In genomic region chr17:57243171-57243622, GRCh38 we compare ENCODE assay signal across 8 cellular contexts. TPM values are rescaled to one million over a fixed set of nuclear protein-coding genes. Genes with fewer than 3 reads are reported as not detected.
DNase-seq lines count a peak whose midpoint lies in the region; TF ChIP-seq lines count a peak whose summit lies in the region.

No MANE protein-coding gene starts in this region.

- H3K27ac Mint-ChIP-seq in brain: peak overlapping the region; percentile 4 to 91 (median 42)

- peaks cover 2% of the 10 kb centered on the region for H3K36me3 Mint-ChIP-seq in brain

- DNase-seq in activated gamma-delta T cell treated with Interleukin-2 at 50 U/mL for 16 hours (peak; percentile 69), activated gamma-delta T cell (lab: John Stamatoyannopoulos, UW) (no peak), NCI-H1105 treated with DMSO at 0.1 percent for 48 hours (lab: John Stamatoyannopoulos, UW) (peak; percentile 66), UCSD-AML1 (lab: John Stamatoyannopoulos, UW; ENCODE audit: unreplicated experiment) (peak; percentile 71), islet precursor cell (peak; percentile 79), OCI-M2 (lab: John Stamatoyannopoulos, UW; ENCODE audit: unreplicated experiment) (no peak)
- DNase-seq in stimulated activated CD4-positive, alpha-beta T cell treated with anti-CD3 and anti-CD28 coated beads, Interleukin-1b, Interleukin-23, amount 100 ng/mL, for 48 hours: peak; percentile 77

- TF ChIP-seq CTCF in brain (conservative IDR thresholded peaks at IDR 0.05): peak; percentile 99

- no peak overlapping the region for H3K4me3 Mint-ChIP-seq in brain

- peaks cover 2 to 8% (median 5%) of the 10 kb centered on the region in 5 experiments for H3K9me3 Mint-ChIP-seq in brain

- peaks cover 30% of the 10 kb centered on the region for H3K4me1 Mint-ChIP-seq in brain

- no peaks in the 10 kb centered on the region for H3K27me3 Mint-ChIP-seq in brain

RNA-seq across cellular contexts. Expression of gene MSI2, which starts 13.1 kb away (rescaled TPM):
- polyA plus RNA-seq in brain (ENCODE audit: insufficient read depth, low read depth, low replicate concordance): 79.1 TPM

Comparison
In these comparisons a context has a peak if more than half of its experiments do, and no peak if none do; other contexts are left out.
1. DNase-seq: peak in activated gamma-delta T cell treated with Interleukin-2 at 50 U/mL for 16 hours (single experiment), NCI-H1105 treated with DMSO at 0.1 percent for 48 hours (single experiment), UCSD-AML1 (single experiment), islet precursor cell (single experiment) and stimulated activated CD4-positive, alpha-beta T cell treated with anti-CD3 and anti-CD28 coated beads, Interleukin-1b, Interleukin-23, amount 100 ng/mL, for 48 hours (single experiment); none in activated gamma-delta T cell (single experiment) and OCI-M2 (single experiment).